ENCODE assay signal across 8 cellular contexts in genomic region chr12:6950944-6951540, GRCh38. TPM values are rescaled to one million over a fixed set of nuclear protein-coding genes. Genes with fewer than 3 reads are reported as not detected.
DNase-seq lines count a peak whose midpoint lies in the region; ATAC-seq, FAIRE-seq and TF ChIP-seq lines count a peak whose summit lies in the region.

Gene PTPN6, plus strand, starts transcription at chr12:6951356. Its CDS starts 157 bp downstream, at chr12:6951513.

- CTCF ChIA-PET in A549 (lab: Yijun Ruan, JAX): interaction anchor here (1.0 to 22.6 kb wide), 6 partner anchors 11 to 110 kb away, joined by 3 to 370 read pairs (median 10); partner anchors contain the start of genes ATN1 and SPSB2
- CTCF ChIA-PET in HEK293 (lab: Yijun Ruan, JAX): interaction anchor here (0.5 to 2.8 kb wide), 4 partner anchors 11 to 95 kb away, joined by 3 to 10 read pairs (median 4); no protein-coding TSS in a partner anchor

- TF ChIP-seq CTCF in A549 (IDR thresholded peaks at IDR 0.05): no peak
- TF ChIP-seq CTCF in HEK293 (tag by site-specific recombination; IDR thresholded peaks at IDR 0.05): no peak
- no peak for TF ChIP-seq CTCF in esophagus squamous epithelium (IDR thresholded peaks at IDR 0.05)
- no peak for TF ChIP-seq CTCF in psoas muscle (IDR thresholded peaks at IDR 0.05)

- no peak for TF ChIP-seq RAD21 in A549 (conservative IDR thresholded peaks at IDR 0.05 in 1 of 2, IDR thresholded peaks at IDR 0.05 in 1 of 2)

- no peak within 1 kb of the TSS for H3K4me3 ChIP-seq in A549
- no peak within 1 kb of the TSS for H3K4me3 ChIP-seq in HEK293 (ENCODE audit: low read depth, low read length)
- H3K4me3 ChIP-seq in esophagus squamous epithelium: peak within 1 kb of the TSS; percentile 19 to 61 (median 42)
- H3K4me3 ChIP-seq in psoas muscle: peak within 1 kb of the TSS; percentile 50

- H3K27ac ChIP-seq in A549 (no peak within 1 kb of the TSS), HEK293 (ENCODE audit: extremely low read depth, low read depth, low read length) (no peak within 1 kb of the TSS), esophagus squamous epithelium (peak within 1 kb of the TSS; percentile 61 to 88 (median 76)), psoas muscle (no peak within 1 kb of the TSS)

- 90% methylated on average over 23 of the region's 25 CpGs for WGBS in A549 (ENCODE audit: missing lambda C conversion rate)
- 79 to 81% methylated on average over 9 to 10 of the region's 25 CpGs for WGBS in esophagus squamous epithelium, 2 donors
- 77 to 78% (median 77%) methylated on average over 25 of the region's 25 CpGs for WGBS in psoas muscle, 3 donors

- TF ChIP-seq EP300 in A549 (IDR thresholded peaks at IDR 0.05): no peak

- H3K4me1 ChIP-seq in A549 (peaks cover 11% of the 10 kb centered on the region), HEK293 (ENCODE audit: control insufficient read depth, insufficient read depth, low read length) (peaks cover 3% of the 10 kb centered on the region; the same call in 1 of the 2 replicates), esophagus squamous epithelium (peaks cover 8 to 66% (median 18%) of the 10 kb centered on the region in 3 donors), psoas muscle (peaks cover 4% of the 10 kb centered on the region)

- FAIRE-seq in A549 (lab: Jason Lieb, UNC): no peak

- no peaks in the 10 kb centered on the region for H3K27me3 ChIP-seq in esophagus squamous epithelium
- H3K27me3 ChIP-seq in psoas muscle (ENCODE audit: insufficient read depth in 3 of 3, low read length in 2 of 3): no peaks in the 10 kb centered on the region

- DNase-seq in A549 (ENCODE audit: low read depth in 1 of 2, low spot score in 1 of 2) (no peak), esophagus squamous epithelium (lab: John Stamatoyannopoulos, UW) (no peak), psoas muscle (peak in 1 of 2 donors; percentile 81), NCI-H1105 (lab: John Stamatoyannopoulos, UW) (no peak), GM03348 (ENCODE audit: low spot score) (no peak), NCI-H82 treated with DMSO at 0.1 percent for 48 hours (lab: John Stamatoyannopoulos, UW; ENCODE audit: unreplicated experiment) (no peak)
- DNase-seq in activated CD4-positive, alpha-beta T cell treated with anti-CD3 and anti-CD28 coated beads for 48 hours: peak; percentile 66

- TF ChIP-seq POLR2A in A549 (IDR thresholded peaks at IDR 0.05; ENCODE audit: low read length): no peak
- peak in 2 of 4 donors; percentile 47 to 50 for TF ChIP-seq POLR2A in esophagus squamous epithelium (IDR thresholded peaks at IDR 0.05)

- no peaks in the 10 kb centered on the region for H3K9me3 ChIP-seq in A549
- H3K9me3 ChIP-seq in HEK293 (ENCODE audit: control insufficient read depth, insufficient read depth, low read depth, low read length): no peaks in the 10 kb centered on the region
- no peaks in the 10 kb centered on the region for H3K9me3 ChIP-seq in esophagus squamous epithelium
- H3K9me3 ChIP-seq in psoas muscle: no peaks in the 10 kb centered on the region

- POLR2A ChIA-PET in A549 (lab: Yijun Ruan, JAX): no interaction called here
- POLR2A ChIA-PET in HEK293 (lab: Yijun Ruan, JAX): no interaction called here

- ATAC-seq in A549: no peak
- ATAC-seq in psoas muscle: peak in 1 of 4 donors; percentile 18

- intact Hi-C loops in esophagus squamous epithelium (cut with DNase I) (no loop called here), psoas muscle (cut with DNase I) (loop anchor here in 1 of 2 donors (5.0 kb wide), 1 partner anchor 81 kb away; no protein-coding TSS in a partner anchor)

- H3K36me3 ChIP-seq in HEK293 (ENCODE audit: control insufficient read depth in 2 of 2, insufficient read depth in 1 of 2, low read length in 2 of 2): peaks cover 0 to 3% of the 10 kb centered on the region in 2 experiments; a peak in 1 of 3 replicates
- H3K36me3 ChIP-seq in esophagus squamous epithelium: peaks cover 0 to 19% (median 0%) of the 10 kb centered on the region in 3 donors
- H3K36me3 ChIP-seq in psoas muscle (ENCODE audit: insufficient read depth in 1 of 2, low read depth in 1 of 2): peaks cover 0 to 11% of the 10 kb centered on the region in 2 donors

- no peak within 1 kb of the TSS for H3K4me2 ChIP-seq in A549

TF ChIP-seq in A549, 52 proteins besides CTCF, POLR2A, EP300 and RAD21:
- no peak for TF ChIP-seq HOXB5 (CRISPR knock-in tag; IDR thresholded peaks at IDR 0.05)
- no peak for TF ChIP-seq MAX (IDR thresholded peaks at IDR 0.05)
- no peak for TF ChIP-seq ATOH8 (CRISPR knock-in tag; IDR thresholded peaks at IDR 0.05; ENCODE audit: low read depth)
- TF ChIP-seq CBX2 (IDR thresholded peaks at IDR 0.05; ENCODE audit: borderline replicate concordance, low read depth): no peak
- TF ChIP-seq ZSCAN20 (CRISPR knock-in tag; IDR thresholded peaks at IDR 0.05): no peak
- no peak for TF ChIP-seq NFE2L2 (conservative IDR thresholded peaks at IDR 0.05; ENCODE audit: low read length)
- no peak for TF ChIP-seq BHLHE40 (IDR thresholded peaks at IDR 0.05; ENCODE audit: low read depth, low read length)
- no peak for TF ChIP-seq KDM1A (IDR thresholded peaks at IDR 0.05; ENCODE audit: low read depth)
TF ChIP-seq in A549: peak in this region for 0.

TF ChIP-seq in HEK293, 187 proteins besides CTCF, POLR2A, EP300 and RAD21:
- TF ChIP-seq ZNF692 (tag by site-specific recombination; IDR thresholded peaks at IDR 0.05) (peak; percentile 58; the same call in 1 of the 2 replicates), ZNF19 (tag by site-specific recombination; IDR thresholded peaks at IDR 0.05; ENCODE audit: low read depth) (no peak), HIC1 (tag by site-specific recombination; IDR thresholded peaks at IDR 0.05) (no peak)

RNA-seq across cellular contexts. Expression of gene PTPN6, which starts in this region (rescaled TPM):
- polyA plus RNA-seq in A549 (2011; rRNA removed) (18.9 and 29.0 TPM in 2 replicates), A549 (2017; fragmentation: RNase III; extraction: RNeasy Plus Mini Kit Qiagen cat#74134 plus additional on column Dnase treatment) (14.2 to 17.1 TPM (median 15.1 TPM) in 3 replicates), psoas muscle (1 to 10 TPM; 1.3 to 2.6 (median 2.1) TPM)
- 29.3 and 29.7 TPM in 2 replicates for polyA plus RNA-seq in A549 (2012; cell fraction: cytosol; rRNA removed)
- 53.2 and 54.2 TPM in 2 replicates for polyA plus RNA-seq in A549 (2012; cell fraction: nucleus; rRNA removed)
- 17.7 and 25.4 TPM in 2 replicates for polyA minus RNA-seq in A549 (2011; rRNA and poly(A)+ RNA removed)
- total RNA-seq in esophagus squamous epithelium (10 to 100 TPM; 11.0 to 29.7 (median 21.5) TPM), psoas muscle (1 to 10 TPM; 3.6 to 7.6 (median 4.6) TPM)

Comparison
In these comparisons a context has a peak if more than half of its experiments do, and no peak if none do; other contexts are left out.
1. RNA of gene PTPN6 (polyA plus RNA-seq): 14.2 to 54.2 TPM in A549; 1.3 to 2.6 TPM in psoas muscle; every median in the first group is over 4 times any median in the second.
2. H3K27ac ChIP-seq: peak in esophagus squamous epithelium (4 of 4); none in A549 (0 of 2), HEK293 (single experiment) and psoas muscle (single experiment).
3. H3K4me3 ChIP-seq: peak in esophagus squamous epithelium (4 of 4) and psoas muscle (single experiment); none in A549 (single experiment) and HEK293 (single experiment).